ENCODE assay signal across 15 cellular contexts in the genomic region with DNA sequence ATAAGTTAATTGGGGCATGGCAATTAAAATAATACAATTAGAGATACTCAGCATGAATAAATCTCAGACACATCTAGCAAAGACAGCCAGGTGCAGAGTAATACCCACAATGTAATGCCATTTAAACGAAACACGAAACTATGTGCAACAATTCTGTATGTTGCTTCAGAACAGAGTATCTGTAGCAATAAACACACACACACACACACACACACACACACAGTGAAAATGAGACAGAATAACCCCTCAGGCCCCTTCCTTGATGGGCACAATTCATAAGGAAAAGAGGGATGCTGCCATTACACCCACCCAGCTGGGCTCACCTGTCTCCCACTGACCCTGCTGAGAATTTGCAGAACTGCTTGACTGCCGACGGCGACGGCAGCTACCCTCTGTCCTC. TPM values are rescaled to one million over a fixed set of nuclear protein-coding genes. Genes with fewer than 3 reads are reported as not detected.
DNase-seq lines count a peak whose midpoint lies in the region; ATAC-seq and TF ChIP-seq lines count a peak whose summit lies in the region.
"Had no signal": no experiment of that assay in that cellular context is flagged by ENCODE, and none has a peak within 500 bp of the region (broad histone marks: within the 10 kb centered on the region; RNA-seq: fewer than 3 reads in every experiment).

No MANE protein-coding gene starts in this region.

- no peak for ATAC-seq in activated CD8-positive, alpha-beta T cell treated with anti-CD3 and anti-CD28 coated beads for 36 hours
- no peak for ATAC-seq in activated CD8-positive, alpha-beta T cell treated with anti-CD3 and anti-CD28 coated beads, Interleukin-2, amount 10 ng/mL, durations not matched to agents 7 days and 5 days
- no peak for ATAC-seq in upper lobe of left lung (ENCODE audit: low FRiP score in 2 of 2)
- ATAC-seq: heart left ventricle had no signal

- H3K27ac ChIP-seq in neural cell (ENCODE audit: low read length) (no peak overlapping the region), ascending aorta (no peak overlapping the region), upper lobe of left lung (peak overlapping the region in 1 of 4 donors; percentile 21), prostate gland (no peak overlapping the region)
- H3K27ac ChIP-seq: WERI-Rb-1 had no signal

- H3F3A ChIP-seq in neural cell (ENCODE audit: insufficient read depth, low read length, poor library complexity, severe bottlenecking) = no peaks in the 10 kb centered on the region

- POLR2A ChIA-PET in activated CD8-positive, alpha-beta T cell treated with anti-CD3 and anti-CD28 coated beads for 36 hours (lab: Charles Lee) = interaction anchor here (1.0 to 17.2 kb wide), 2 partner anchors 25 to 67 kb away, joined by 4 to 195 read pairs; a partner anchor contains a TSS
- POLR2A ChIA-PET in activated CD8-positive, alpha-beta T cell treated with anti-CD3 and anti-CD28 coated beads, Interleukin-2, amount 10 ng/mL, durations not matched to agents 7 days and 5 days (lab: Charles Lee) = interaction anchor here (0.8 to 4.6 kb wide), 4 partner anchors 11 to 39 kb away, joined by 3 to 32 read pairs (median 3); no protein-coding TSS in a partner anchor

- H3K79me2 ChIP-seq in neural cell (replicated peaks; ENCODE audit: insufficient read depth, low read length) = peaks cover 42% of the 10 kb centered on the region

- peak overlapping the region; percentile 18 for H3K27ac Mint-ChIP-seq in activated CD8-positive, alpha-beta T cell treated with anti-CD3 and anti-CD28 coated beads for 36 hours
- no peak overlapping the region for H3K27ac Mint-ChIP-seq in activated CD8-positive, alpha-beta T cell treated with anti-CD3 and anti-CD28 coated beads, Interleukin-2, amount 10 ng/mL, durations not matched to agents 7 days and 5 days
- H3K27ac Mint-ChIP-seq in HFFc6 = no peak overlapping the region
- H3K27ac Mint-ChIP-seq in activated naive CD8-positive, alpha-beta T cell treated with anti-CD3 and anti-CD28 coated beads for 36 hours = peak overlapping the region; percentile 62

- H3K4me3 ChIP-seq in neural cell (ENCODE audit: low read length) = peak overlapping the region; percentile 13
- no peak overlapping the region for H3K4me3 ChIP-seq in ascending aorta
- peak overlapping the region in 1 of 4 donors; percentile 4 for H3K4me3 ChIP-seq in upper lobe of left lung
- H3K4me3 ChIP-seq in prostate gland = no peak overlapping the region
- H3K4me3 ChIP-seq: esophagus squamous epithelium, smooth muscle cell had no signal

- no peaks in the 10 kb centered on the region for H3K9me3 Mint-ChIP-seq in activated CD8-positive, alpha-beta T cell treated with anti-CD3 and anti-CD28 coated beads for 36 hours
- H3K9me3 Mint-ChIP-seq in activated CD8-positive, alpha-beta T cell treated with anti-CD3 and anti-CD28 coated beads, Interleukin-2, amount 10 ng/mL, durations not matched to agents 7 days and 5 days (ENCODE audit: insufficient read depth) = no peaks in the 10 kb centered on the region
- peaks cover 5% of the 10 kb centered on the region; the same call in 1 of the 2 replicates for H3K9me3 Mint-ChIP-seq in HFFc6
- H3K9me3 Mint-ChIP-seq in activated naive CD8-positive, alpha-beta T cell treated with anti-CD3 and anti-CD28 coated beads for 36 hours = peaks cover 1% of the 10 kb centered on the region

- DNase-seq in activated CD8-positive, alpha-beta T cell treated with anti-CD3 and anti-CD28 coated beads for 36 hours = no peak
- DNase-seq in activated CD8-positive, alpha-beta T cell treated with anti-CD3 and anti-CD28 coated beads, Interleukin-2, amount 10 ng/mL, durations not matched to agents 7 days and 5 days = no peak
- DNase-seq in HFFc6 (no peak), ascending aorta (ENCODE audit: low spot score in 2 of 2) (no peak), upper lobe of left lung (no peak), prostate gland (ENCODE audit: low spot score) (no peak)
- no peak for DNase-seq in activated naive CD8-positive, alpha-beta T cell treated with anti-CD3 and anti-CD28 coated beads for 36 hours
- DNase-seq: esophagus squamous epithelium, midbrain, NCI-H1092, NCI-H69, WERI-Rb-1 had no signal

- 85 to 86% methylated on average over 6 of the region's 6 CpGs for WGBS in upper lobe of left lung, 2 donors
- 73% methylated on average over 6 of the region's 6 CpGs for WGBS in prostate gland

- H4K20me1 ChIP-seq in neural cell (ENCODE audit: insufficient read depth) = peaks cover 8% of the 10 kb centered on the region

- no peaks in the 10 kb centered on the region for H3K9me2 ChIP-seq in neural cell (ENCODE audit: insufficient read depth, low read length)

- H3K9me3 ChIP-seq in neural cell (ENCODE audit: low read length) = no peaks in the 10 kb centered on the region
- no peaks in the 10 kb centered on the region for H3K9me3 ChIP-seq in ascending aorta
- H3K9me3 ChIP-seq in upper lobe of left lung = no peaks in the 10 kb centered on the region
- no peaks in the 10 kb centered on the region for H3K9me3 ChIP-seq in prostate gland
- H3K9me3 ChIP-seq: esophagus squamous epithelium, heart left ventricle had no signal

- peak overlapping the region; percentile 99 for H3K4me3 Mint-ChIP-seq in activated CD8-positive, alpha-beta T cell treated with anti-CD3 and anti-CD28 coated beads for 36 hours
- H3K4me3 Mint-ChIP-seq in activated CD8-positive, alpha-beta T cell treated with anti-CD3 and anti-CD28 coated beads, Interleukin-2, amount 10 ng/mL, durations not matched to agents 7 days and 5 days = no peak overlapping the region
- H3K4me3 Mint-ChIP-seq in HFFc6 = 0 out of 2 replicates have a peak overlapping the region, but pooled peaks have one; percentile 96
- H3K4me3 Mint-ChIP-seq in activated naive CD8-positive, alpha-beta T cell treated with anti-CD3 and anti-CD28 coated beads for 36 hours = peak overlapping the region; percentile 47

- H3K36me3 ChIP-seq in neural cell (ENCODE audit: insufficient read depth, low read length) (no peaks in the 10 kb centered on the region), ascending aorta (peaks cover 27% of the 10 kb centered on the region in 2 donors), upper lobe of left lung (peaks cover 12 to 51% (median 24%) of the 10 kb centered on the region in 4 donors), prostate gland (peaks cover 0 to 10% of the 10 kb centered on the region in 2 donors)

- CTCF ChIA-PET in activated CD8-positive, alpha-beta T cell treated with anti-CD3 and anti-CD28 coated beads for 36 hours (lab: Charles Lee) = interaction anchor here (1.2 to 3.2 kb wide), 5 partner anchors 14 to 106 kb away, joined by 4 to 12 read pairs (median 7); no protein-coding TSS in a partner anchor
- CTCF ChIA-PET in activated CD8-positive, alpha-beta T cell treated with anti-CD3 and anti-CD28 coated beads, Interleukin-2, amount 10 ng/mL, durations not matched to agents 7 days and 5 days (lab: Charles Lee) = interaction anchor here (1.5 to 4.3 kb wide), 4 partner anchors 12 to 106 kb away, joined by 4 to 21 read pairs (median 6); a partner anchor contains a TSS

- H3K36me3 Mint-ChIP-seq in activated CD8-positive, alpha-beta T cell treated with anti-CD3 and anti-CD28 coated beads for 36 hours (ENCODE audit: low read depth) = peaks cover 31% of the 10 kb centered on the region
- H3K36me3 Mint-ChIP-seq in activated CD8-positive, alpha-beta T cell treated with anti-CD3 and anti-CD28 coated beads, Interleukin-2, amount 10 ng/mL, durations not matched to agents 7 days and 5 days (ENCODE audit: low read depth) = peaks cover 53% of the 10 kb centered on the region
- peaks cover 29% of the 10 kb centered on the region for H3K36me3 Mint-ChIP-seq in HFFc6 (ENCODE audit: low read depth)
- peaks cover 33% of the 10 kb centered on the region for H3K36me3 Mint-ChIP-seq in activated naive CD8-positive, alpha-beta T cell treated with anti-CD3 and anti-CD28 coated beads for 36 hours

- H3K4me2 ChIP-seq in neural cell (ENCODE audit: low read length) = no peak overlapping the region
- H3K4me2 ChIP-seq: smooth muscle cell had no signal

- no peak for TF ChIP-seq CTCF in activated CD8-positive, alpha-beta T cell treated with anti-CD3 and anti-CD28 coated beads for 36 hours (IDR thresholded peaks at IDR 0.05)
- TF ChIP-seq CTCF in HFFc6 (IDR thresholded peaks at IDR 0.05) (no peak), neural cell (IDR thresholded peaks at IDR 0.05; ENCODE audit: poor library complexity, severe bottlenecking) (no peak), ascending aorta (IDR thresholded peaks at IDR 0.05) (no peak), upper lobe of left lung (IDR thresholded peaks at IDR 0.05) (no peak), prostate gland (IDR thresholded peaks at IDR 0.05) (no peak)

- TF ChIP-seq POLR2A in upper lobe of left lung (IDR thresholded peaks at IDR 0.05) (no peak), prostate gland (IDR thresholded peaks at IDR 0.05) (no peak)

- no peak for TF ChIP-seq EP300 in neural cell (conservative IDR thresholded peaks at IDR 0.05; ENCODE audit: poor library complexity, severe bottlenecking)
- TF ChIP-seq EP300 in upper lobe of left lung (IDR thresholded peaks at IDR 0.05) = no peak

- peaks cover 56% of the 10 kb centered on the region for H3K4me1 Mint-ChIP-seq in activated CD8-positive, alpha-beta T cell treated with anti-CD3 and anti-CD28 coated beads for 36 hours (ENCODE audit: low read depth)
- H3K4me1 Mint-ChIP-seq in activated CD8-positive, alpha-beta T cell treated with anti-CD3 and anti-CD28 coated beads, Interleukin-2, amount 10 ng/mL, durations not matched to agents 7 days and 5 days (ENCODE audit: low read depth) = peaks cover 66% of the 10 kb centered on the region
- peaks cover 35% of the 10 kb centered on the region for H3K4me1 Mint-ChIP-seq in HFFc6 (ENCODE audit: low read depth)
- H3K4me1 Mint-ChIP-seq in activated naive CD8-positive, alpha-beta T cell treated with anti-CD3 and anti-CD28 coated beads for 36 hours = peaks cover 53% of the 10 kb centered on the region

- intact Hi-C loops in activated CD8-positive, alpha-beta T cell treated with anti-CD3 and anti-CD28 coated beads for 36 hours (cut with micrococcal nuclease) = no loop called here
- intact Hi-C loops in ascending aorta (cut with DNase I) (loop anchor here (5.0 kb wide), 1 partner anchor 333 kb away; a partner anchor contains a TSS), prostate gland (cut with DNase I) (loop anchor here (10.0 kb wide), 1 partner anchor 180 kb away; a partner anchor contains a TSS)

- no peaks in the 10 kb centered on the region for H3K27me3 ChIP-seq in neural cell (ENCODE audit: insufficient read depth, low read depth, low read length)
- no peaks in the 10 kb centered on the region for H3K27me3 ChIP-seq in ascending aorta
- no peaks in the 10 kb centered on the region for H3K27me3 ChIP-seq in upper lobe of left lung
- H3K27me3 ChIP-seq in prostate gland (replicated peaks; ENCODE audit: insufficient read depth) = no peaks in the 10 kb centered on the region
- H3K27me3 ChIP-seq: esophagus squamous epithelium, heart left ventricle had no signal

- no peak overlapping the region for H2AFZ ChIP-seq in neural cell (ENCODE audit: low read depth, low read length)

- H3K9ac ChIP-seq in neural cell (ENCODE audit: low read length) = no peak overlapping the region

- TF ChIP-seq RAD21 in neural cell (conservative IDR thresholded peaks at IDR 0.05) = no peak

- H3K4me1 ChIP-seq in ascending aorta = peaks cover 0 to 25% of the 10 kb centered on the region in 2 donors
- H3K4me1 ChIP-seq in upper lobe of left lung = peaks cover 16 to 54% (median 40%) of the 10 kb centered on the region in 4 donors
- H3K4me1 ChIP-seq in prostate gland (replicated peaks) = peaks cover 16% of the 10 kb centered on the region

- H3K27me3 Mint-ChIP-seq in activated CD8-positive, alpha-beta T cell treated with anti-CD3 and anti-CD28 coated beads for 36 hours = no peaks in the 10 kb centered on the region
- no peaks in the 10 kb centered on the region for H3K27me3 Mint-ChIP-seq in activated CD8-positive, alpha-beta T cell treated with anti-CD3 and anti-CD28 coated beads, Interleukin-2, amount 10 ng/mL, durations not matched to agents 7 days and 5 days (ENCODE audit: low read depth)
- H3K27me3 Mint-ChIP-seq in HFFc6 (ENCODE audit: insufficient read depth) = peaks cover 2% of the 10 kb centered on the region; the same call in 1 of the 2 replicates
- H3K27me3 Mint-ChIP-seq in activated naive CD8-positive, alpha-beta T cell treated with anti-CD3 and anti-CD28 coated beads for 36 hours = peaks cover 4% of the 10 kb centered on the region

RNA-seq across cellular contexts. Expression of a gene that starts 2.7 kb away (rescaled TPM):
- 10 to 100 TPM; 21.7 to 22.5 TPM for total RNA-seq in activated CD8-positive, alpha-beta T cell treated with anti-CD3 and anti-CD28 coated beads for 36 hours
- 10 to 100 TPM; 31.8 to 36.0 TPM for total RNA-seq in activated CD8-positive, alpha-beta T cell treated with anti-CD3 and anti-CD28 coated beads, Interleukin-2, amount 10 ng/mL, durations not matched to agents 7 days and 5 days
- 10 to 100 TPM; 19.2 to 24.9 (median 20.2) TPM for total RNA-seq in HFFc6 (2021; fragmentation: NEBNext Ultra II Directional; extraction: Animal tissue kit (Norgen Biotek cat#: 25700))
- total RNA-seq in activated naive CD8-positive, alpha-beta T cell treated with anti-CD3 and anti-CD28 coated beads for 36 hours = 10 to 100 TPM; 16.2 to 17.6 TPM
- 69.9 and 72.8 TPM in 2 replicates for polyA plus RNA-seq in neural cell
- 45.7 and 51.6 TPM in 2 replicates for polyA minus RNA-seq in neural cell
- total RNA-seq in ascending aorta (30.2 TPM), upper lobe of left lung (100 to 1,000 TPM in 1 of 6 donors, 10 to 100 TPM in 5; 38.6 to 154 (median 51.2) TPM), prostate gland (10 to 100 TPM; 70.3 to 98.1 TPM)

RNA-seq across cellular contexts. Expression of a gene that starts 5.3 kb away (rescaled TPM):
- 10 to 100 TPM; 12.0 to 12.3 TPM for total RNA-seq in activated CD8-positive, alpha-beta T cell treated with anti-CD3 and anti-CD28 coated beads for 36 hours
- total RNA-seq in activated CD8-positive, alpha-beta T cell treated with anti-CD3 and anti-CD28 coated beads, Interleukin-2, amount 10 ng/mL, durations not matched to agents 7 days and 5 days = 10 to 100 TPM; 19.5 to 21.5 TPM
- 10 to 100 TPM; 14.0 to 18.2 (median 16.1) TPM for total RNA-seq in HFFc6 (2021; fragmentation: NEBNext Ultra II Directional; extraction: Animal tissue kit (Norgen Biotek cat#: 25700))
- 10 to 100 TPM; 12.1 to 14.5 TPM for total RNA-seq in activated naive CD8-positive, alpha-beta T cell treated with anti-CD3 and anti-CD28 coated beads for 36 hours
- 2.1 TPM in 2 replicates for polyA plus RNA-seq in neural cell
- 7.6 and 10.0 TPM in 2 replicates for polyA minus RNA-seq in neural cell
- total RNA-seq in ascending aorta = 7.0 TPM
- 10 to 100 TPM in 4 of 6 donors, 1 to 10 TPM in 2; 7.9 to 13.8 (median 11.4) TPM for total RNA-seq in upper lobe of left lung
- 10 to 100 TPM in 1 of 2 donors, 1 to 10 TPM in 1; 8.2 to 14.1 TPM for total RNA-seq in prostate gland

RNA-seq across cellular contexts. Expression of a gene that starts 27.6 kb away (rescaled TPM):
- 10 to 100 TPM; 30.5 to 31.7 TPM for total RNA-seq in activated CD8-positive, alpha-beta T cell treated with anti-CD3 and anti-CD28 coated beads for 36 hours
- 10 to 100 TPM; 48.2 to 49.0 TPM for total RNA-seq in activated CD8-positive, alpha-beta T cell treated with anti-CD3 and anti-CD28 coated beads, Interleukin-2, amount 10 ng/mL, durations not matched to agents 7 days and 5 days
- total RNA-seq in HFFc6 (2021; fragmentation: NEBNext Ultra II Directional; extraction: Animal tissue kit (Norgen Biotek cat#: 25700)) = 10 to 100 TPM; 36.3 to 45.5 (median 43.1) TPM
- 10 to 100 TPM; 38.2 to 39.0 TPM for total RNA-seq in activated naive CD8-positive, alpha-beta T cell treated with anti-CD3 and anti-CD28 coated beads for 36 hours
- polyA plus RNA-seq in neural cell = 25.2 and 25.8 TPM in 2 replicates
- 31.5 and 32.4 TPM in 2 replicates for polyA minus RNA-seq in neural cell
- total RNA-seq in ascending aorta (27.0 TPM), upper lobe of left lung (10 to 100 TPM; 33.2 to 46.9 (median 39.1) TPM), prostate gland (10 to 100 TPM; 37.1 to 61.6 TPM)

RNA-seq across cellular contexts. Expression of a gene that starts 40.1 kb away (rescaled TPM):
- total RNA-seq in activated CD8-positive, alpha-beta T cell treated with anti-CD3 and anti-CD28 coated beads for 36 hours = 10 to 100 TPM; 60.0 to 69.2 TPM
- 10 to 100 TPM; 49.9 to 54.5 TPM for total RNA-seq in activated CD8-positive, alpha-beta T cell treated with anti-CD3 and anti-CD28 coated beads, Interleukin-2, amount 10 ng/mL, durations not matched to agents 7 days and 5 days
- 10 to 100 TPM; 74.7 to 87.8 (median 78.8) TPM for total RNA-seq in HFFc6 (2021; fragmentation: NEBNext Ultra II Directional; extraction: Animal tissue kit (Norgen Biotek cat#: 25700))
- 10 to 100 TPM; 62.9 to 66.0 TPM for total RNA-seq in activated naive CD8-positive, alpha-beta T cell treated with anti-CD3 and anti-CD28 coated beads for 36 hours
- 3.8 and 6.7 TPM in 2 replicates for polyA plus RNA-seq in neural cell
- 5.3 and 6.6 TPM in 2 replicates for polyA minus RNA-seq in neural cell
- 51.6 TPM for total RNA-seq in ascending aorta
- total RNA-seq in upper lobe of left lung = 10 to 100 TPM; 13.6 to 59.4 (median 32.5) TPM
- 100 to 1,000 TPM in 1 of 2 donors, 10 to 100 TPM in 1; 33.9 to 121 TPM for total RNA-seq in prostate gland

RNA-seq across cellular contexts. Expression of a gene that starts 54.2 kb away (rescaled TPM):
- total RNA-seq in activated CD8-positive, alpha-beta T cell treated with anti-CD3 and anti-CD28 coated beads for 36 hours = 10 to 100 TPM; 60.7 to 65.6 TPM
- 10 to 100 TPM; 73.1 to 83.8 TPM for total RNA-seq in activated CD8-positive, alpha-beta T cell treated with anti-CD3 and anti-CD28 coated beads, Interleukin-2, amount 10 ng/mL, durations not matched to agents 7 days and 5 days
- 10 to 100 TPM; 67.6 to 75.4 (median 73.7) TPM for total RNA-seq in HFFc6 (2021; fragmentation: NEBNext Ultra II Directional; extraction: Animal tissue kit (Norgen Biotek cat#: 25700))
- total RNA-seq in activated naive CD8-positive, alpha-beta T cell treated with anti-CD3 and anti-CD28 coated beads for 36 hours = 10 to 100 TPM; 43.8 to 50.4 TPM
- polyA plus RNA-seq in neural cell = 10.8 and 23.1 TPM in 2 replicates
- 29.0 and 31.0 TPM in 2 replicates for polyA minus RNA-seq in neural cell
- total RNA-seq in ascending aorta (247 TPM), upper lobe of left lung (100 to 1,000 TPM in 1 of 6 donors, 10 to 100 TPM in 5; 52.6 to 170 (median 77.7) TPM), prostate gland (100 to 1,000 TPM in 1 of 2 donors, 10 to 100 TPM in 1; 64.6 to 145 TPM)

Comparison
In these comparisons a context has a peak if more than half of its experiments do, and no peak if none do; other contexts are left out.
1. H3K27ac Mint-ChIP-seq: peak in activated CD8-positive, alpha-beta T cell treated with anti-CD3 and anti-CD28 coated beads for 36 hours (single experiment) and activated naive CD8-positive, alpha-beta T cell treated with anti-CD3 and anti-CD28 coated beads for 36 hours (single experiment); none in activated CD8-positive, alpha-beta T cell treated with anti-CD3 and anti-CD28 coated beads, Interleukin-2, amount 10 ng/mL, durations not matched to agents 7 days and 5 days (single experiment) and HFFc6 (single experiment).